8 cellular contexts compared by ENCODE assay signal in the genomic region with DNA sequence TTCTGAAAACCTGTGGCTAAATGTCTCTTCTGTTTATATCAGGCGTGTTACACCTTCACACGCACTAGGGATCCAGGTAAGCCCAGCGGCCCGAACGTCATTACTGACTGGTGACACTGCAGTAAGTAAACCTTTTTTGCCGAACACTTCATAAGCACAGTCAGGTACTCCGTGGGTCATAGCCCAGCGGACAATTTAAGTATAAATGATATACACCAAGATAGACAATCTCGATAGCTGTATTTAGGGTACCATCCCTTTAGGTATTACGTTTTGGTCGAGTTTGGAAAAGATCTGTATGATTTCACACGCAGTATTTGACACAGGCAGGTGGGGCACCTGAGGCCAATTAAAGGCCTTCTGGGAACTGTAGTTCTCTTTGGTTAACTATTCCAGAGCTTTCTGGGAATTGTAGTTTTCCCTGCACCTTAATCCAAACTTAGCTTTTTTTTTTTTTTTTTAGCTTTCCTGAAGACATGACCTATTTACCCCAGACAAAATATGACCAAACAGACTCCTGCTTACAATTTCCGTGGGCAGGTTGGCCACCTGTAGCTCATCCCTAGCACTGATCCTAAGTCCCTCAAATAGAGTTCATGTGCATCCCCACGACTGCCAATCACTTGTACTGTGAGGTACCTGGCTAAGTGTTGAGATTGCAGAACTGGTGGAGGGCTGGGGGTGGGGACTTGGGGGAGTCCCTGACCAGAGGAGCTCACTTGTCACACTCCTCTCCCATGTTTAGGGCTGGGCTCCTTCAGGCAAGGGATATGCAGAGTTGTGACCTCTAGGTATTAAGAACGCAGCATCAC. TPM values are rescaled to one million over a fixed set of nuclear protein-coding genes. Genes with fewer than 3 reads are reported as not detected.
DNase-seq lines count a peak whose midpoint lies in the region; ATAC-seq and TF ChIP-seq lines count a peak whose summit lies in the region.

No MANE protein-coding gene starts in this region.

- no peaks in the 10 kb centered on the region for H3K9me2 ChIP-seq in PC-9 (ENCODE audit: insufficient read depth)

- H3K9ac ChIP-seq in HUES48 (ENCODE audit: low read depth, low read length) = peak overlapping the region; percentile 48

- H3K9me3 ChIP-seq in HUES48 (ENCODE audit: control insufficient read depth, insufficient read depth, low read length) (no peaks in the 10 kb centered on the region), PC-9 (ENCODE audit: insufficient read depth, low read depth) (no peaks in the 10 kb centered on the region)

- no TSS peak for BruUV-seq in PC-9 (replicated peaks; lab: Mats Ljungman, UMichigan)

- CTCF ChIA-PET in PC-9 (lab: Charles Lee) = interaction anchor here (0.5 to 0.8 kb wide), 3 partner anchors 30 to 128 kb away, joined by 3 to 4 read pairs (median 3); no protein-coding TSS in a partner anchor

- peak overlapping the region; percentile 91 for H3K4me2 ChIP-seq in PC-9

- H3K27ac ChIP-seq in HUES48 (ENCODE audit: low read depth, low read length) (peak overlapping the region; percentile 47), PC-9 (peak overlapping the region; percentile 44)

- TF ChIP-seq CTCF in PC-9 (conservative IDR thresholded peaks at IDR 0.05) = no peak

- H3K4me1 ChIP-seq in HUES48 (ENCODE audit: control insufficient read depth, insufficient read depth, low read length) = peaks cover 10% of the 10 kb centered on the region; the same call in 1 of the 2 replicates
- H3K4me1 ChIP-seq in PC-9 (replicated peaks; ENCODE audit: insufficient read depth) = peaks cover 28% of the 10 kb centered on the region

- intact Hi-C loops in PC-9 (cut with micrococcal nuclease; ENCODE audit: unreplicated experiment) = loop anchor here (5.0 kb wide), 2 partner anchors 66 to 216 kb away; a partner anchor contains a TSS

- POLR2A ChIA-PET in PC-9 (lab: Charles Lee; ENCODE audit: unreplicated experiment) = interaction anchor here (0.6 to 1.4 kb wide), 10 partner anchors 36 to 953 kb away, joined by 3 to 18 read pairs (median 6); a partner anchor contains a TSS

- ATAC-seq in GM21717 (IDR thresholded peaks at IDR 0.05; ENCODE audit: unreplicated experiment) (no peak), HG03571 (IDR thresholded peaks at IDR 0.05; ENCODE audit: unreplicated experiment) (no peak)

- DNase-seq in DMS114 treated with DMSO at 0.1 percent for 48 hours (lab: John Stamatoyannopoulos, UW; ENCODE audit: unreplicated experiment) (peak; percentile 46), PC-9 (peak; percentile 21 to 75), amniotic epithelial cell (ENCODE audit: low read depth) (peak; percentile 50), hepatic stellate cell (ENCODE audit: low spot score) (peak; percentile 38), renal cortical epithelial cell (ENCODE audit: low read depth) (peak; percentile 71)

- H2AFZ ChIP-seq in PC-9 = peak overlapping the region; percentile 83

- peaks cover 39% of the 10 kb centered on the region for H3F3A ChIP-seq in PC-9 (ENCODE audit: insufficient read depth, low read depth)

- H3K27me3 ChIP-seq in HUES48 (ENCODE audit: control insufficient read depth, insufficient read depth, low read length) (no peaks in the 10 kb centered on the region), PC-9 (ENCODE audit: insufficient read depth, low read depth) (no peaks in the 10 kb centered on the region)

- H3K4me3 ChIP-seq in HUES48 (ENCODE audit: low read depth, low read length) (peak overlapping the region; percentile 77), PC-9 (peak overlapping the region; percentile 73)

- no peaks in the 10 kb centered on the region for H4K20me1 ChIP-seq in PC-9 (ENCODE audit: insufficient read depth)

- H3K79me2 ChIP-seq in PC-9 (ENCODE audit: low read depth) = peaks cover 30% of the 10 kb centered on the region

- peaks cover 35% of the 10 kb centered on the region for H3K36me3 ChIP-seq in HUES48 (ENCODE audit: control insufficient read depth, insufficient read depth, low read length)
- peaks cover 13% of the 10 kb centered on the region; the same call in 1 of the 2 replicates for H3K36me3 ChIP-seq in PC-9 (ENCODE audit: low read depth)

RNA-seq across cellular contexts. Expression of a gene that starts 0.9 kb away (rescaled TPM):
- total RNA-seq in PC-9 (2021) = 57.3 and 68.3 TPM in 2 replicates
- total RNA-seq in renal cortical epithelial cell = 37.7 and 72.3 TPM in 2 replicates

RNA-seq across cellular contexts. Expression of a gene that starts 3.5 kb away (rescaled TPM):
- 16.2 and 20.3 TPM in 2 replicates for total RNA-seq in PC-9 (2021)
- total RNA-seq in renal cortical epithelial cell = 0.69 and 5.9 TPM in 2 replicates

RNA-seq across cellular contexts. Expression of a gene that starts 19.6 kb away (rescaled TPM):
- total RNA-seq in PC-9 (2021) (44.4 and 44.9 TPM in 2 replicates), renal cortical epithelial cell (1.1 and 26.6 TPM in 2 replicates)

RNA-seq across cellular contexts. Expression of a gene that starts 29.1 kb away (rescaled TPM):
- total RNA-seq in PC-9 (2021) (0.96 and 2.4 TPM in 2 replicates), renal cortical epithelial cell (1.7 TPM in 1 of 2 replicates, not detected in the other)

RNA-seq across cellular contexts. Expression of a gene that starts 35.8 kb away (rescaled TPM):
- 23.1 and 23.4 TPM in 2 replicates for total RNA-seq in PC-9 (2021)
- total RNA-seq in renal cortical epithelial cell = 104 and 112 TPM in 2 replicates
